8 cellular contexts compared by ENCODE assay signal in genomic region chr19:18045307-18046013, GRCh38. TPM values are rescaled to one million over a fixed set of nuclear protein-coding genes. Genes with fewer than 3 reads are reported as not detected.
DNase-seq lines count a peak whose midpoint lies in the region; ATAC-seq and TF ChIP-seq lines count a peak whose summit lies in the region.

No MANE protein-coding gene starts in this region.

- H3K4me3 ChIP-seq in CD8-positive, alpha-beta T cell (ENCODE audit: low read depth, low read length), result peak overlapping the region; percentile 44
- H3K4me3 ChIP-seq in cardiac fibroblast (replicated peaks in 1 of 2; ENCODE audit: low read depth in 2 of 2, low read length in 2 of 2), result peak overlapping the region; percentile 26 to 35
- H3K4me3 ChIP-seq in neutrophil (ENCODE audit: low read depth in 1 of 2, low read length in 1 of 2), result peak overlapping the region; percentile 47 to 48

- peak overlapping the region; percentile 95 for H3K27ac Mint-ChIP-seq in CD8-positive, alpha-beta T cell
- H3K27ac Mint-ChIP-seq in IgD-negative memory B cell (peak overlapping the region; percentile 63 to 94 (median 94)), glutamatergic neuron (ENCODE audit: unreplicated experiment) (no peak overlapping the region)

- H3K4me1 Mint-ChIP-seq in CD8-positive, alpha-beta T cell (ENCODE audit: low read depth), result peaks cover 48% of the 10 kb centered on the region
- H3K4me1 Mint-ChIP-seq in IgD-negative memory B cell (peaks cover 21 to 30% (median 27%) of the 10 kb centered on the region in 3 donors), glutamatergic neuron (ENCODE audit: low read depth, unreplicated experiment) (no peaks in the 10 kb centered on the region)

- H3K9me3 ChIP-seq in CD8-positive, alpha-beta T cell (ENCODE audit: low read length), result no peaks in the 10 kb centered on the region
- no peaks in the 10 kb centered on the region for H3K9me3 ChIP-seq in neutrophil

- POLR2A ChIA-PET in CD8-positive, alpha-beta T cell (lab: Charles Lee), result interaction anchor here (0.8 to 2.7 kb wide), 16 partner anchors 8 to 236 kb away, joined by 3 to 23 read pairs (median 4); partner anchors contain the start of genes ARRDC2, JUND and PIK3R2

- no peaks in the 10 kb centered on the region for H3K27me3 Mint-ChIP-seq in CD8-positive, alpha-beta T cell (ENCODE audit: low read depth)
- peaks cover 2% of the 10 kb centered on the region for H3K27me3 Mint-ChIP-seq in IgD-negative memory B cell
- H3K27me3 Mint-ChIP-seq in glutamatergic neuron (ENCODE audit: unreplicated experiment), result peaks cover 1% of the 10 kb centered on the region

- H3K27ac ChIP-seq in CD8-positive, alpha-beta T cell (ENCODE audit: low read depth, low read length), result peak overlapping the region; percentile 55
- peak overlapping the region; percentile 60 for H3K27ac ChIP-seq in neutrophil

- intact Hi-C loops in CD8-positive, alpha-beta T cell (cut with DNase I, micrococcal nuclease), result loop anchor here (1.0 to 2.0 kb wide), 3 partner anchors 21 to 38 kb away; no protein-coding TSS in a partner anchor

- peak in 1 of 7 experiments; percentile 23 for DNase-seq in CD8-positive, alpha-beta T cell
- DNase-seq in cardiac fibroblast (ENCODE audit: low read depth in 2 of 2), result no peak
- DNase-seq in glutamatergic neuron, result no peak
- no peak for DNase-seq in UCSD-AML1 (lab: John Stamatoyannopoulos, UW; ENCODE audit: unreplicated experiment)
- DNase-seq in GOT3 (lab: John Stamatoyannopoulos, UW), result no peak
- DNase-seq in stimulated activated CD4-positive, alpha-beta T cell treated with anti-CD3 and anti-CD28 coated beads, Interleukin-2, amount 100 ng/mL, for 24 hours, result no peak

- H3K36me3 ChIP-seq in CD8-positive, alpha-beta T cell (ENCODE audit: insufficient read depth, low read length), result no peaks in the 10 kb centered on the region
- H3K36me3 ChIP-seq in neutrophil, result no peaks in the 10 kb centered on the region

- no peaks in the 10 kb centered on the region for H3K27me3 ChIP-seq in CD8-positive, alpha-beta T cell (ENCODE audit: insufficient read depth, low read length)
- peaks cover 9% of the 10 kb centered on the region for H3K27me3 ChIP-seq in neutrophil

- H3K36me3 Mint-ChIP-seq in CD8-positive, alpha-beta T cell, result no peaks in the 10 kb centered on the region
- H3K36me3 Mint-ChIP-seq in IgD-negative memory B cell (peaks cover 3% of the 10 kb centered on the region), glutamatergic neuron (ENCODE audit: unreplicated experiment) (no peaks in the 10 kb centered on the region)

- peak overlapping the region; percentile 79 for H3K4me3 Mint-ChIP-seq in CD8-positive, alpha-beta T cell
- H3K4me3 Mint-ChIP-seq in IgD-negative memory B cell (peak overlapping the region; percentile 71 to 91 (median 82)), glutamatergic neuron (ENCODE audit: unreplicated experiment) (no peak overlapping the region)

- no peaks in the 10 kb centered on the region for H3K9me3 Mint-ChIP-seq in CD8-positive, alpha-beta T cell
- peaks cover 0 to 2% (median 0%) of the 10 kb centered on the region in 3 donors for H3K9me3 Mint-ChIP-seq in IgD-negative memory B cell
- no peaks in the 10 kb centered on the region for H3K9me3 Mint-ChIP-seq in glutamatergic neuron (ENCODE audit: unreplicated experiment)

- CTCF ChIA-PET in CD8-positive, alpha-beta T cell (lab: Charles Lee), result interaction anchor here (0.8 to 4.8 kb wide), 13 partner anchors 9 to 123 kb away, joined by 3 to 33 read pairs (median 4); partner anchors contain the start of gene ARRDC2

- peak; percentile 4 for ATAC-seq in CD8-positive, alpha-beta T cell

- TF ChIP-seq CTCF in CD8-positive, alpha-beta T cell (IDR thresholded peaks at IDR 0.05), result no peak
- TF ChIP-seq CTCF in cardiac fibroblast (IDR thresholded peaks at IDR 0.05; ENCODE audit: low read depth, low read length) (no peak), neutrophil (IDR thresholded peaks at IDR 0.05) (no peak), glutamatergic neuron (IDR thresholded peaks at IDR 0.05; ENCODE audit: partially characterized antibody, unreplicated experiment) (no peak)

- peaks cover 33% of the 10 kb centered on the region for H3K4me1 ChIP-seq in CD8-positive, alpha-beta T cell (ENCODE audit: insufficient read depth, low read length)
- peaks cover 11 to 13% of the 10 kb centered on the region in 2 experiments for H3K4me1 ChIP-seq in neutrophil (ENCODE audit: control insufficient read depth in 1 of 2, insufficient read depth in 1 of 2, low read depth in 1 of 2, low read length in 1 of 2)

RNA-seq across cellular contexts. Expression of gene ARRDC2, which starts 37.5 kb away (rescaled TPM):
- 100 to 1,000 TPM; 288 to 303 TPM for total RNA-seq in CD8-positive, alpha-beta T cell
- 42.4 TPM for polyA plus RNA-seq in IgD-negative memory B cell
- 4.0 TPM for total RNA-seq in glutamatergic neuron (ENCODE audit: unreplicated experiment)

RNA-seq across cellular contexts. Expression of gene IL12RB1, which starts 41.3 kb away (rescaled TPM):
- total RNA-seq in CD8-positive, alpha-beta T cell, result 10 to 100 TPM; 22.7 to 25.6 TPM
- 9.8 TPM for polyA plus RNA-seq in IgD-negative memory B cell
- total RNA-seq in glutamatergic neuron (ENCODE audit: unreplicated experiment), result not detected

RNA-seq across cellular contexts. Expression of gene MAST3, which starts 52.1 kb away (rescaled TPM):
- 10 to 100 TPM; 13.7 to 15.2 TPM for total RNA-seq in CD8-positive, alpha-beta T cell
- polyA plus RNA-seq in IgD-negative memory B cell, result 20.3 TPM
- total RNA-seq in glutamatergic neuron (ENCODE audit: unreplicated experiment), result 16.6 TPM

Comparison
In these comparisons a context has a peak if more than half of its experiments do, and no peak if none do; other contexts are left out.
1. RNA of gene ARRDC2, which starts 37.5 kb away (total RNA-seq): 288 to 303 TPM in CD8-positive, alpha-beta T cell; 4.0 TPM in glutamatergic neuron (single experiment); every median in the first group is over 10 times any median in the second.
2. RNA of gene IL12RB1, which starts 41.3 kb away (total RNA-seq): 22.7 to 25.6 TPM in CD8-positive, alpha-beta T cell; not detected in glutamatergic neuron (single experiment); every median in the first group is over 10 times any median in the second.
3. Peak in every context shown above with its lines, with median percentiles within 50 percentile points of each other: H3K4me3 ChIP-seq.